ENCODE assay signal across 10 cellular contexts in the genomic region with DNA sequence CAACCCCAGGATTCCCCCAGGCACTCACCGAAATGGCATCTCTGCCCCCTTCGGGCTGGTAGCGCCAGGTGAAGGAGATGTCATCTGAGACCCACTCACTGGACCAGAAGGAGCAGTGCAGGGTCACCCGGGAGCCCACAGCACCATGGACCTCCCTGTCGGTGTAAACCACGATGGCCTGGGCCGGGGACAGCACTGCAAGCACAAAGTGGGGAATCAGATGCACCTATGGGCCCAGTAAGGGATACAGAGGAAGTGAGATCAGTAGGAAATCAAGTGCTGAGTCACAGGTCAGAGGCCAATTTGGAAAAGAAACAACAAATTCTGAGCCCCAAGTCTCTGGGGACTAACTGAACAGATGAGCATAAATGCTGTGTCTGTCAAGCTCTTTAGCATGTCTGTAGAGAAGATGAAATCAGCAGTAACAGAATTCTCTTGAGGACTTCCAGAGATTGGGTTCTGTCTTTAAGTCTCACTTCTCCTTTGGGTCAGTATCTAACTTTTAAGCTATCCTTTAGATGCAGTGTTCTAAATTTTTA. TPM values are rescaled to one million over a fixed set of nuclear protein-coding genes. Genes with fewer than 3 reads are reported as not detected.
DNase-seq lines count a peak whose midpoint lies in the region; ATAC-seq, FAIRE-seq and TF ChIP-seq lines count a peak whose summit lies in the region.
"Had no signal": no experiment of that assay in that cellular context is flagged by ENCODE, and none has a peak within 500 bp of the region (broad histone marks: within the 10 kb centered on the region; RNA-seq: fewer than 3 reads in every experiment).

No MANE protein-coding gene starts in this region.

- H3K27ac Mint-ChIP-seq in activated CD8-positive, alpha-beta memory T cell treated with anti-CD3 and anti-CD28 coated beads, Interleukin-2, amount 10 ng/mL, durations not matched to agents 7 days and 5 days = peak overlapping the region; percentile 37

- H3K4me3 Mint-ChIP-seq in activated CD8-positive, alpha-beta memory T cell treated with anti-CD3 and anti-CD28 coated beads, Interleukin-2, amount 10 ng/mL, durations not matched to agents 7 days and 5 days = no peak overlapping the region

- FAIRE-seq in GM19239 (lab: Jason Lieb, UNC) = no peak

- H3K27ac ChIP-seq in stomach = peak overlapping the region in 4 of 5 donors; percentile 3 to 62 (median 42)

- peak; percentile 43 for DNase-seq in activated CD8-positive, alpha-beta memory T cell treated with anti-CD3 and anti-CD28 coated beads, Interleukin-2, amount 10 ng/mL, durations not matched to agents 7 days and 5 days
- no peak for DNase-seq in activated CD8-positive, alpha-beta memory T cell treated with anti-CD3 and anti-CD28 coated beads, Interleukin-2, amount 50 U/mL, for 48 hours
- DNase-seq in SK-N-DZ (ENCODE audit: low spot score) (peak; percentile 62), fibroblast of pulmonary artery (ENCODE audit: low read depth) (peak; percentile 54), stomach (no peak), NCI-H1694 (lab: John Stamatoyannopoulos, UW) (no peak), NCI-H345 (lab: John Stamatoyannopoulos, UW) (no peak), GM19239 (ENCODE audit: insufficient read length, low spot score) (no peak)

- no peaks in the 10 kb centered on the region for H3K9me3 Mint-ChIP-seq in activated CD8-positive, alpha-beta memory T cell treated with anti-CD3 and anti-CD28 coated beads, Interleukin-2, amount 10 ng/mL, durations not matched to agents 7 days and 5 days (ENCODE audit: low read depth)

- peaks cover 19 to 43% (median 29%) of the 10 kb centered on the region in 4 donors for H3K4me1 ChIP-seq in stomach

- TF ChIP-seq POLR2A in stomach (IDR thresholded peaks at IDR 0.05) = no peak

- TF ChIP-seq CTCF in fibroblast of pulmonary artery (IDR thresholded peaks at IDR 0.05; ENCODE audit: low read length, missing control alignments) (no peak), stomach (IDR thresholded peaks at IDR 0.05) (no peak)

- no peak for TF ChIP-seq EP300 in stomach (IDR thresholded peaks at IDR 0.05)

- intact Hi-C loops in stomach (cut with DNase I; ENCODE audit: low total_unique reads) = no loop called here

- ATAC-seq in activated CD8-positive, alpha-beta memory T cell treated with anti-CD3 and anti-CD28 coated beads, Interleukin-2, amount 10 ng/mL, durations not matched to agents 7 days and 5 days = no peak

- no peaks in the 10 kb centered on the region for H3K27me3 Mint-ChIP-seq in activated CD8-positive, alpha-beta memory T cell treated with anti-CD3 and anti-CD28 coated beads, Interleukin-2, amount 10 ng/mL, durations not matched to agents 7 days and 5 days

- no peaks in the 10 kb centered on the region for H3K9me3 ChIP-seq in stomach
- H3K9me3 ChIP-seq: Peyer's patch had no signal

- H3K4me1 Mint-ChIP-seq in activated CD8-positive, alpha-beta memory T cell treated with anti-CD3 and anti-CD28 coated beads, Interleukin-2, amount 10 ng/mL, durations not matched to agents 7 days and 5 days = peaks cover 32% of the 10 kb centered on the region

- H3K36me3 ChIP-seq in stomach = no peaks in the 10 kb centered on the region
- H3K36me3 ChIP-seq: Peyer's patch had no signal

- H3K4me3 ChIP-seq in fibroblast of pulmonary artery (replicated peaks; ENCODE audit: low read depth, low read length) = no peak overlapping the region
- H3K4me3 ChIP-seq in stomach = no peak overlapping the region
- H3K4me3 ChIP-seq: Peyer's patch had no signal

- CTCF ChIA-PET in activated CD8-positive, alpha-beta memory T cell treated with anti-CD3 and anti-CD28 coated beads, Interleukin-2, amount 10 ng/mL, durations not matched to agents 7 days and 5 days (lab: Charles Lee) = interaction anchor here (1.2 to 4.4 kb wide), 8 partner anchors 12 to 154 kb away, joined by 3 to 34 read pairs (median 7); partner anchors contain the start of genes CFAP126, TOMM40L and UFC1

- H3K27me3 ChIP-seq in stomach = peaks cover 0 to 6% (median 0%) of the 10 kb centered on the region in 3 donors
- H3K27me3 ChIP-seq: Peyer's patch had no signal

- peaks cover 2% of the 10 kb centered on the region for H3K36me3 Mint-ChIP-seq in activated CD8-positive, alpha-beta memory T cell treated with anti-CD3 and anti-CD28 coated beads, Interleukin-2, amount 10 ng/mL, durations not matched to agents 7 days and 5 days

- WGBS in stomach, 5 donors = 84 to 90% (median 87%) methylated on average over 7 of the region's 7 CpGs

RNA-seq across cellular contexts. Expression of gene MPZ, which starts 2.5 kb away (rescaled TPM):
- 1 to 10 TPM; 3.9 to 5.9 TPM for total RNA-seq in activated CD8-positive, alpha-beta memory T cell treated with anti-CD3 and anti-CD28 coated beads, Interleukin-2, amount 10 ng/mL, durations not matched to agents 7 days and 5 days
- 2.8 and 10.8 TPM in 2 replicates for polyA plus RNA-seq in SK-N-DZ (2014; cell fraction: cytosol; rRNA removed)
- polyA plus RNA-seq in SK-N-DZ (2014; cell fraction: nucleus; rRNA removed) = 5.5 and 9.0 TPM in 2 replicates
- total RNA-seq in stomach = 10 to 100 TPM in 1 of 5 donors, 1 to 10 TPM in 1, not detected in 3; 1.3 to 15.1 TPM
- polyA plus RNA-seq in stomach = 1 to 10 TPM; 1.4 to 2.8 (median 2.3) TPM

RNA-seq across cellular contexts. Expression of gene SDHC, which starts 6.9 kb away (rescaled TPM):
- total RNA-seq in activated CD8-positive, alpha-beta memory T cell treated with anti-CD3 and anti-CD28 coated beads, Interleukin-2, amount 10 ng/mL, durations not matched to agents 7 days and 5 days = 100 to 1,000 TPM; 144 to 173 TPM
- polyA plus RNA-seq in SK-N-DZ (2014; cell fraction: cytosol; rRNA removed) = 25.7 and 36.6 TPM in 2 replicates
- polyA plus RNA-seq in SK-N-DZ (2014; cell fraction: nucleus; rRNA removed) = 11.4 and 55.1 TPM in 2 replicates
- total RNA-seq in stomach = 100 to 1,000 TPM in 2 of 5 donors, 10 to 100 TPM in 3; 28.3 to 109 (median 83.1) TPM
- 100 to 1,000 TPM in 2 of 3 donors, 10 to 100 TPM in 1; 70.1 to 165 (median 152) TPM for polyA plus RNA-seq in stomach

RNA-seq across cellular contexts. Expression of gene PCP4L1, which starts 48.8 kb away (rescaled TPM):
- total RNA-seq in activated CD8-positive, alpha-beta memory T cell treated with anti-CD3 and anti-CD28 coated beads, Interleukin-2, amount 10 ng/mL, durations not matched to agents 7 days and 5 days = not detected
- 0.56 and 0.80 TPM in 2 replicates for polyA plus RNA-seq in SK-N-DZ (2014; cell fraction: cytosol; rRNA removed)
- polyA plus RNA-seq in SK-N-DZ (2014; cell fraction: nucleus; rRNA removed) = 1.4 TPM in 1 of 2 replicates, not detected in the other
- 10 to 100 TPM in 2 of 5 donors, not detected in 3; 17.6 to 19.4 TPM for total RNA-seq in stomach
- 10 to 100 TPM in 1 of 3 donors, not detected in 2; 12.6 TPM for polyA plus RNA-seq in stomach
- total RNA-seq: glomerular endothelial cell, Peyer's patch had no signal

Comparison
In these comparisons a context has a peak if more than half of its experiments do, and no peak if none do; other contexts are left out.
1. DNase-seq: peak in activated CD8-positive, alpha-beta memory T cell treated with anti-CD3 and anti-CD28 coated beads, Interleukin-2, amount 10 ng/mL, durations not matched to agents 7 days and 5 days (single experiment), SK-N-DZ (single experiment) and fibroblast of pulmonary artery (single experiment); none in activated CD8-positive, alpha-beta memory T cell treated with anti-CD3 and anti-CD28 coated beads, Interleukin-2, amount 50 U/mL, for 48 hours (single experiment), stomach (single experiment), NCI-H1694 (single experiment), NCI-H345 (single experiment) and GM19239 (single experiment).